ENCODE assay signal across 8 cellular contexts in genomic region chr12:109996483-109996853, GRCh38. TPM values are rescaled to one million over a fixed set of nuclear protein-coding genes. Genes with fewer than 3 reads are reported as not detected.
DNase-seq lines count a peak whose midpoint lies in the region; ATAC-seq and TF ChIP-seq lines count a peak whose summit lies in the region.

No MANE protein-coding gene starts in this region.

- H3K9me3 Mint-ChIP-seq in activated naive CD8-positive, alpha-beta T cell treated with anti-CD3 and anti-CD28 coated beads for 36 hours: no peaks in the 10 kb centered on the region

- peak overlapping the region; percentile 97 for H2AFZ ChIP-seq in SK-N-SH (ENCODE audit: low read depth)

- peak overlapping the region; percentile 95 for H3K4me3 Mint-ChIP-seq in activated naive CD8-positive, alpha-beta T cell treated with anti-CD3 and anti-CD28 coated beads for 36 hours

- peaks cover 12% of the 10 kb centered on the region for H4K20me1 ChIP-seq in SK-N-SH (ENCODE audit: insufficient read depth)

- TF ChIP-seq POLR2A in stomach (IDR thresholded peaks at IDR 0.05): no peak

- peaks cover 54% of the 10 kb centered on the region for H3K4me1 Mint-ChIP-seq in activated naive CD8-positive, alpha-beta T cell treated with anti-CD3 and anti-CD28 coated beads for 36 hours

- TF ChIP-seq CTCF in SK-N-SH (IDR thresholded peaks at IDR 0.05) (no peak), stomach (IDR thresholded peaks at IDR 0.05) (no peak)

- peak overlapping the region; percentile 88 to 97; a peak in 3 of 4 replicates for H3K4me3 ChIP-seq in SK-N-SH (ENCODE audit: low read depth in 2 of 2, low read length in 1 of 2)
- H3K4me3 ChIP-seq in iPS-20b (ENCODE audit: low read length): peak overlapping the region; percentile 87
- H3K4me3 ChIP-seq in stomach: peak overlapping the region; percentile 75 to 99 (median 88)

- CTCF ChIA-PET in SK-N-SH (lab: Yijun Ruan, JAX): no interaction called here

- H3K4me1 ChIP-seq in SK-N-SH (ENCODE audit: control insufficient read depth in 1 of 2, insufficient read depth in 2 of 2, low read depth in 1 of 2, low read length in 1 of 2) (peaks cover 29 to 34% of the 10 kb centered on the region in 2 experiments; a peak in 3 of 4 replicates), iPS-20b (ENCODE audit: insufficient read depth, low read length) (0 out of 2 replicates have a peak, but pooled peaks cover 3% of the 10 kb centered on the region), stomach (peaks cover 26 to 72% (median 61%) of the 10 kb centered on the region in 4 donors)

- no peak for ATAC-seq in SK-N-SH treated with all-trans-retinoic acid at 6 μM for 48 hours

- H3K4me2 ChIP-seq in SK-N-SH: peak overlapping the region; percentile 78; the same call in 1 of the 2 replicates

- intact Hi-C loops in stomach (cut with DNase I; ENCODE audit: low total_unique reads): no loop called here

- H3K79me2 ChIP-seq in SK-N-SH (ENCODE audit: insufficient read depth): peaks cover 70% of the 10 kb centered on the region

- no peak for TF ChIP-seq RAD21 in SK-N-SH (IDR thresholded peaks at IDR 0.05; ENCODE audit: low read length)

- no peak for DNase-seq in SK-N-SH
- DNase-seq in activated naive CD8-positive, alpha-beta T cell treated with anti-CD3 and anti-CD28 coated beads for 36 hours: no peak
- no peak for DNase-seq in stomach
- no peak for DNase-seq in LoVo (ENCODE audit: low spot score)
- no peak for DNase-seq in HuH-7 (ENCODE audit: low spot score)
- DNase-seq in dermis blood vessel endothelial cell: no peak

- peaks cover 10% of the 10 kb centered on the region for H3F3A ChIP-seq in SK-N-SH (replicated peaks; ENCODE audit: insufficient read depth)

- H3K27me3 ChIP-seq in SK-N-SH (ENCODE audit: insufficient read depth) (no peaks in the 10 kb centered on the region), iPS-20b (ENCODE audit: insufficient read depth, low read length) (peaks cover 20% of the 10 kb centered on the region), stomach (no peaks in the 10 kb centered on the region)

- no peaks in the 10 kb centered on the region for H3K27me3 Mint-ChIP-seq in activated naive CD8-positive, alpha-beta T cell treated with anti-CD3 and anti-CD28 coated beads for 36 hours

- TF ChIP-seq EP300 in SK-N-SH (IDR thresholded peaks at IDR 0.05; ENCODE audit: borderline replicate concordance in 1 of 2, low read depth in 1 of 2, low read length in 1 of 2) (no peak), stomach (IDR thresholded peaks at IDR 0.05) (no peak)

- peaks cover 11% of the 10 kb centered on the region for H3K36me3 Mint-ChIP-seq in activated naive CD8-positive, alpha-beta T cell treated with anti-CD3 and anti-CD28 coated beads for 36 hours

- H3K9ac ChIP-seq in SK-N-SH: peak overlapping the region; percentile 76; the same call in 1 of the 2 replicates
- H3K9ac ChIP-seq in iPS-20b (ENCODE audit: low read depth, low read length): peak overlapping the region; percentile 80; the same call in 1 of the 2 replicates

- WGBS in SK-N-SH (ENCODE audit: low lambda C conversion rate): 50% methylated on average over 2 of the region's 2 CpGs
- 48 to 50% (median 50%) methylated on average over 2 of the region's 2 CpGs for WGBS in stomach, 5 donors

- H3K27ac ChIP-seq in SK-N-SH (ENCODE audit: low read depth in 2 of 2, low read length in 1 of 2) (peak overlapping the region; percentile 39 to 60; a peak in 2 of 4 replicates), iPS-20b (ENCODE audit: low read length) (no peak overlapping the region), stomach (peak overlapping the region in 4 of 5 donors; percentile 83 to 97 (median 90))

- no peaks in the 10 kb centered on the region for H3K9me3 ChIP-seq in SK-N-SH
- no peaks in the 10 kb centered on the region for H3K9me3 ChIP-seq in iPS-20b (ENCODE audit: insufficient read depth, low read depth, low read length)
- H3K9me3 ChIP-seq in stomach: no peaks in the 10 kb centered on the region

- POLR2A ChIA-PET in SK-N-SH (lab: Yijun Ruan, JAX): no interaction called here

- peaks cover 3% of the 10 kb centered on the region in 2 experiments for H3K36me3 ChIP-seq in SK-N-SH (replicated peaks in 1 of 2; ENCODE audit: control insufficient read depth in 1 of 2, insufficient read depth in 2 of 2, low read length in 1 of 2)
- no peaks in the 10 kb centered on the region for H3K36me3 ChIP-seq in iPS-20b (ENCODE audit: insufficient read depth, low read depth, low read length)
- H3K36me3 ChIP-seq in stomach: peaks cover 0 to 11% (median 3%) of the 10 kb centered on the region in 4 donors

- no peaks in the 10 kb centered on the region for H3K9me2 ChIP-seq in SK-N-SH

- H3K27ac Mint-ChIP-seq in activated naive CD8-positive, alpha-beta T cell treated with anti-CD3 and anti-CD28 coated beads for 36 hours: peak overlapping the region; percentile 89

TF ChIP-seq in SK-N-SH, 30 proteins besides CTCF, POLR2A, EP300 and RAD21:
- TF ChIP-seq EZH2phosphoT487 (IDR thresholded peaks at IDR 0.05; ENCODE audit: borderline replicate concordance, low read depth) (no peak), FOXJ3 (CRISPR knock-in tag; IDR thresholded peaks at IDR 0.05) (no peak), IRF3 (IDR thresholded peaks at IDR 0.05; ENCODE audit: low read depth, low read length) (no peak), PBX3 (IDR thresholded peaks at IDR 0.05) (no peak)

TF ChIP-seq in SK-N-SH treated with all-trans-retinoic acid at 6 μM for 48 hours, 23 proteins besides CTCF, POLR2A, EP300 and RAD21 (continues in another document):
- no peak for TF ChIP-seq PATZ1 (CRISPR knock-in tag; IDR thresholded peaks at IDR 0.05; ENCODE audit: borderline replicate concordance)
- TF ChIP-seq TCF4 (CRISPR knock-in tag; IDR thresholded peaks at IDR 0.05; ENCODE audit: borderline replicate concordance): no peak
- TF ChIP-seq TSHZ2 (CRISPR knock-in tag; IDR thresholded peaks at IDR 0.05): no peak
- TF ChIP-seq CSDC2 (CRISPR knock-in tag; IDR thresholded peaks at IDR 0.05): no peak

RNA-seq across cellular contexts. Expression of gene GIT2, which starts 0.3 kb away (rescaled TPM):
- 21.2 and 23.1 TPM in 2 replicates for polyA plus RNA-seq in SK-N-SH (2012; rRNA removed)
- 18.1 and 20.1 TPM in 2 replicates for polyA plus RNA-seq in SK-N-SH (2012; cell fraction: cytosol; rRNA removed)
- 48.3 and 65.4 TPM in 2 replicates for polyA plus RNA-seq in SK-N-SH (2012; cell fraction: nucleus; rRNA removed)
- total RNA-seq in activated naive CD8-positive, alpha-beta T cell treated with anti-CD3 and anti-CD28 coated beads for 36 hours: 10 to 100 TPM; 50.6 to 51.0 TPM
- 10 to 100 TPM; 25.8 to 98.6 (median 61.0) TPM for total RNA-seq in stomach
- 10 to 100 TPM in 1 of 3 donors, 1 to 10 TPM in 2; 6.4 to 10.6 (median 7.2) TPM for polyA plus RNA-seq in stomach
- 54.6 and 61.4 TPM in 2 replicates for total RNA-seq in dermis blood vessel endothelial cell

RNA-seq across cellular contexts. Expression of gene ANKRD13A, which starts 2.8 kb away (rescaled TPM):
- polyA plus RNA-seq in SK-N-SH (2012; rRNA removed): 42.8 and 55.1 TPM in 2 replicates
- polyA plus RNA-seq in SK-N-SH (2012; cell fraction: cytosol; rRNA removed): 49.7 and 50.8 TPM in 2 replicates
- polyA plus RNA-seq in SK-N-SH (2012; cell fraction: nucleus; rRNA removed): 64.7 and 121 TPM in 2 replicates
- total RNA-seq in activated naive CD8-positive, alpha-beta T cell treated with anti-CD3 and anti-CD28 coated beads for 36 hours: 10 to 100 TPM; 36.8 to 43.6 TPM
- 100 to 1,000 TPM in 1 of 5 donors, 10 to 100 TPM in 4; 17.7 to 150 (median 56.6) TPM for total RNA-seq in stomach
- 10 to 100 TPM; 13.0 to 15.6 (median 13.6) TPM for polyA plus RNA-seq in stomach
- total RNA-seq in dermis blood vessel endothelial cell: 68.9 and 86.0 TPM in 2 replicates

RNA-seq across cellular contexts. Expression of gene C12orf76, which starts 51.9 kb away (rescaled TPM):
- polyA plus RNA-seq in SK-N-SH (2012; rRNA removed) (29.2 and 38.3 TPM in 2 replicates), stomach (10 to 100 TPM in 1 of 3 donors, 1 to 10 TPM in 2; 7.8 to 11.5 (median 9.8) TPM)
- 34.8 and 37.0 TPM in 2 replicates for polyA plus RNA-seq in SK-N-SH (2012; cell fraction: cytosol; rRNA removed)
- 34.6 and 50.8 TPM in 2 replicates for polyA plus RNA-seq in SK-N-SH (2012; cell fraction: nucleus; rRNA removed)
- 1 to 10 TPM; 6.6 to 7.3 TPM for total RNA-seq in activated naive CD8-positive, alpha-beta T cell treated with anti-CD3 and anti-CD28 coated beads for 36 hours
- total RNA-seq in stomach (10 to 100 TPM in 4 of 5 donors, 1 to 10 TPM in 1; 7.0 to 44.2 (median 13.8) TPM), dermis blood vessel endothelial cell (12.6 and 23.5 TPM in 2 replicates)
